1 cellular context compared by ENCODE assay signal in the genomic region with DNA sequence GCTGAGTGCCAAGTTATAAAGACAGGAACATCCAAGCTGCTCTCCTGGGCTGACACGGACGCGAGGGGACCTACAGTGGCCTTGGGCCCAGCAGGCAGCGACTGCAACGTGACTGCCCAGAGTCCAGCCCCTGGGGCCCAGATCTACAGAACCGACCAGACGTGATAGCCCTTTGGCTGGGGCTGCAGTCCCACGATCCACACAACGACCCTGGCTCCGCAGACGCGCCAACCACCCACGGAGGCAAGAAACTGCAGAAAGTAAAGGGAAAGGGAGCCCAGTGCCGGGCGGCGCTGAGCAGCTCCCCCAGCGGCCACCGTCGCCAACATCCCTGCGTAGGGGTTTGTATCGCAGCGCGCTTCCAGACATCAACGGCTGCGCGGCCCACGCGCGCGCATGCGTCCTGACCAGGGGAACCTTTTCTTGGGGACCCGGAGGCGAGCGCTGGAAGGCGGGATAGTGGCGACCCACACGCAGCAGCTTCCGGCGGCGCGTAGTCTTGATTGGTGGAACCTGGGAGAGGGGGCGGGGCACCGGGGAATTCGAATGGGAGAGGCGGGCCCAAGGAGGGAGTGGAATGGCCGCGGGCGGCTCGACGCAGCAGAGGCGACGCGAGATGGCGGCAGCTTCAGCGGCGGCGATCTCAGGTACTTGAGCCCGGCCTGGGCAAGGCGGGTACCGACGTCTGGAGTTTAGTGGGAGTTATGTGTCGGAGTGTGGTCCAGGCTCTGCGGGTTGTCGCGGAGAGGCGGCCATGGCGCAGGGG.
TF ChIP-seq lines count a peak whose summit lies in the region.

A gene (plus strand): TSS at position 569 of the 766 bp plus-strand sequence. CDS start 9 bp downstream, at position 578.

TF ChIP-seq in HepG2, 621 proteins besides CTCF, POLR2A, EP300 and RAD21 (continued from another document and continues in another):
- TF ChIP-seq SYNCRIP (IDR thresholded peaks at IDR 0.05; ENCODE audit: insufficient read depth, low read depth, low read length) (no peak), SOX13 (IDR thresholded peaks at IDR 0.05) (peak; percentile 11; the same call in 1 of the 2 replicates), SOX13 (CRISPR knock-in tag; conservative IDR thresholded peaks at IDR 0.05 in 1 of 2, IDR thresholded peaks at IDR 0.05 in 1 of 2) (peak in 1 of 2 experiments; percentile 34; a peak in 1 of 4 replicates), REPIN1 (CRISPR knock-in tag; IDR thresholded peaks at IDR 0.05; ENCODE audit: borderline replicate concordance, low read depth) (peak; percentile 96), NBN (conservative IDR thresholded peaks at IDR 0.05) (no peak), TCF7 (IDR thresholded peaks at IDR 0.05; ENCODE audit: low read depth) (no peak), POLR2AphosphoS2 (IDR thresholded peaks at IDR 0.05; ENCODE audit: low read depth, low read length) (no peak), ZFP37 (CRISPR knock-in tag; IDR thresholded peaks at IDR 0.05; ENCODE audit: borderline replicate concordance) (peak; percentile 85; the same call in 1 of the 2 replicates), ZNF567 (CRISPR knock-in tag; IDR thresholded peaks at IDR 0.05; ENCODE audit: borderline replicate concordance) (peak; percentile 90; the same call in 1 of the 2 replicates), NKX3-1 (CRISPR knock-in tag; IDR thresholded peaks at IDR 0.05) (no peak; the same call in 1 of the 2 replicates), ZNF619 (CRISPR knock-in tag; IDR thresholded peaks at IDR 0.05) (peak; percentile 51; the same call in 1 of the 2 replicates), ZFY (CRISPR knock-in tag; IDR thresholded peaks at IDR 0.05) (peak; percentile 89), FOXA1 (IDR thresholded peaks at IDR 0.05) (no peak), FOXA1 (CRISPR knock-in tag; IDR thresholded peaks at IDR 0.05) (peak; percentile 1; the same call in 1 of the 2 replicates), SCMH1 (CRISPR knock-in tag; IDR thresholded peaks at IDR 0.05; ENCODE audit: borderline replicate concordance) (no peak), ZSCAN22 (CRISPR knock-in tag; IDR thresholded peaks at IDR 0.05) (no peak), SRF (IDR thresholded peaks at IDR 0.05; ENCODE audit: low read depth, low read length) (peak; percentile 48; the same call in 1 of the 2 replicates), ARNTL (CRISPR knock-in tag; IDR thresholded peaks at IDR 0.05) (peak; percentile 82), ZNF839 (CRISPR knock-in tag; IDR thresholded peaks at IDR 0.05; ENCODE audit: borderline replicate concordance) (peak; percentile 98), NFKBIZ (CRISPR knock-in tag; IDR thresholded peaks at IDR 0.05) (no peak), PITX1 (CRISPR knock-in tag; IDR thresholded peaks at IDR 0.05) (peak; percentile 79; the same call in 1 of the 2 replicates), ZNF432 (CRISPR knock-in tag; IDR thresholded peaks at IDR 0.05; ENCODE audit: borderline replicate concordance) (no peak), ZNF282 (IDR thresholded peaks at IDR 0.05; ENCODE audit: partially characterized antibody) (no peak)
- TF ChIP-seq, protein P1, sequence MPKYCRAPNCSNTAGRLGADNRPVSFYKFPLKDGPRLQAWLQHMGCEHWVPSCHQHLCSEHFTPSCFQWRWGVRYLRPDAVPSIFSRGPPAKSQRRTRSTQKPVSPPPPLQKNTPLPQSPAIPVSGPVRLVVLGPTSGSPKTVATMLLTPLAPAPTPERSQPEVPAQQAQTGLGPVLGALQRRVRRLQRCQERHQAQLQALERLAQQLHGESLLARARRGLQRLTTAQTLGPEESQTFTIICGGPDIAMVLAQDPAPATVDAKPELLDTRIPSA (CRISPR knock-in tag; IDR thresholded peaks at IDR 0.05; ENCODE audit: borderline replicate concordance): no peak; the same call in 1 of the 2 replicates
- TF ChIP-seq, protein P2, sequence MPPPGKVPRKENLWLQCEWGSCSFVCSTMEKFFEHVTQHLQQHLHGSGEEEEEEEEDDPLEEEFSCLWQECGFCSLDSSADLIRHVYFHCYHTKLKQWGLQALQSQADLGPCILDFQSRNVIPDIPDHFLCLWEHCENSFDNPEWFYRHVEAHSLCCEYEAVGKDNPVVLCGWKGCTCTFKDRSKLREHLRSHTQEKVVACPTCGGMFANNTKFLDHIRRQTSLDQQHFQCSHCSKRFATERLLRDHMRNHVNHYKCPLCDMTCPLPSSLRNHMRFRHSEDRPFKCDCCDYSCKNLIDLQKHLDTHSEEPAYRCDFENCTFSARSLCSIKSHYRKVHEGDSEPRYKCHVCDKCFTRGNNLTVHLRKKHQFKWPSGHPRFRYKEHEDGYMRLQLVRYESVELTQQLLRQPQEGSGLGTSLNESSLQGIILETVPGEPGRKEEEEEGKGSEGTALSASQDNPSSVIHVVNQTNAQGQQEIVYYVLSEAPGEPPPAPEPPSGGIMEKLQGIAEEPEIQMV (CRISPR knock-in tag; IDR thresholded peaks at IDR 0.05; ENCODE audit: low read depth): peak; percentile 84
- TF ChIP-seq, protein P3, sequence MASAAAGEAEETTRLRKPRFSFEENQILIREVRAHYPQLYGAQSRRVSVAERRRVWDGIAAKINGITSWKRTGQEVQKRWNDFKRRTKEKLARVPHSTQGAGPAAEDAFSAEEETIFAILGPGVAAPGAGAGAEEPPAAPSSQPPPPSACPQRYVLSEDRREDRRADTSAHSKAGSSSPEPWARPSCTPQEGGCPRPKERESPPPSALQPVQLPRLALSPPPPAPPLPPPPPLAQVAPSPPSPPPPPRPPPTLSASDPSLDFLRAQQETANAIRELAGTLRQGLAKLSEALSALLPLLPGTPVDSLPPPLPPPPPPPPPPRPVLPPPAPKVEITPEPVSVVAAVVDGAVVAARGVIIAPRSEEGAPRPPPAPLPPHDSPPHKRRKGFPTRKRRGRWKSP (CRISPR knock-in tag; IDR thresholded peaks at IDR 0.05): peak; percentile 90
- TF ChIP-seq, protein P4, sequence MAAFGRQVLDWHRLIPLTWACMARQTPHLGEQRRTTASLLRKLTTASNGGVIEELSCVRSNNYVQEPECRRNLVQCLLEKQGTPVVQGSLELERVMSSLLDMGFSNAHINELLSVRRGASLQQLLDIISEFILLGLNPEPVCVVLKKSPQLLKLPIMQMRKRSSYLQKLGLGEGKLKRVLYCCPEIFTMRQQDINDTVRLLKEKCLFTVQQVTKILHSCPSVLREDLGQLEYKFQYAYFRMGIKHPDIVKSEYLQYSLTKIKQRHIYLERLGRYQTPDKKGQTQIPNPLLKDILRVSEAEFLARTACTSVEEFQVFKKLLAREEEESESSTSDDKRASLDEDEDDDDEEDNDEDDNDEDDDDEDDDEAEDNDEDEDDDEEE (CRISPR knock-in tag; IDR thresholded peaks at IDR 0.05): peak; percentile 29; the same call in 1 of the 2 replicates
- TF ChIP-seq, protein P5, sequence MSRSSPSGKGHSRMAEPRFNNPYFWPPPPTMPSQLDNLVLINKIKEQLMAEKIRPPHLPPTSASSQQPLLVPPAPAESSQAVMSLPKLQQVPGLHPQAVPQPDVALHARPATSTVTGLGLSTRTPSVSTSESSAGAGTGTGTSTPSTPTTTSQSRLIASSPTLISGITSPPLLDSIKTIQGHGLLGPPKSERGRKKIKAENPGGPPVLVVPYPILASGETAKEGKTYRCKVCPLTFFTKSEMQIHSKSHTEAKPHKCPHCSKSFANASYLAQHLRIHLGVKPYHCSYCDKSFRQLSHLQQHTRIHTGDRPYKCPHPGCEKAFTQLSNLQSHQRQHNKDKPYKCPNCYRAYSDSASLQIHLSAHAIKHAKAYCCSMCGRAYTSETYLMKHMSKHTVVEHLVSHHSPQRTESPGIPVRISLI (CRISPR knock-in tag; IDR thresholded peaks at IDR 0.05; ENCODE audit: borderline replicate concordance): peak; percentile 62
- TF ChIP-seq, protein P6, sequence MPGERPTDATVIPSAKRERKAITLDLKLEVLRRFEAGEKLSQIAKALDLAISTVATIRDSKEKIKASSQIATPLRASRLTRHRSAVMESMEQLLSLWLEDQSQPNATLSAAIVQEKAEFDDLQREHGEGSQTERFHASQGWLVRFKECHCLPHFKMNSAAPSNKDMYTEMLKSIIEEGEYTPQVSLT (CRISPR knock-in tag; IDR thresholded peaks at IDR 0.05; ENCODE audit: borderline replicate concordance, low read depth): no peak
- TF ChIP-seq, protein P7, sequence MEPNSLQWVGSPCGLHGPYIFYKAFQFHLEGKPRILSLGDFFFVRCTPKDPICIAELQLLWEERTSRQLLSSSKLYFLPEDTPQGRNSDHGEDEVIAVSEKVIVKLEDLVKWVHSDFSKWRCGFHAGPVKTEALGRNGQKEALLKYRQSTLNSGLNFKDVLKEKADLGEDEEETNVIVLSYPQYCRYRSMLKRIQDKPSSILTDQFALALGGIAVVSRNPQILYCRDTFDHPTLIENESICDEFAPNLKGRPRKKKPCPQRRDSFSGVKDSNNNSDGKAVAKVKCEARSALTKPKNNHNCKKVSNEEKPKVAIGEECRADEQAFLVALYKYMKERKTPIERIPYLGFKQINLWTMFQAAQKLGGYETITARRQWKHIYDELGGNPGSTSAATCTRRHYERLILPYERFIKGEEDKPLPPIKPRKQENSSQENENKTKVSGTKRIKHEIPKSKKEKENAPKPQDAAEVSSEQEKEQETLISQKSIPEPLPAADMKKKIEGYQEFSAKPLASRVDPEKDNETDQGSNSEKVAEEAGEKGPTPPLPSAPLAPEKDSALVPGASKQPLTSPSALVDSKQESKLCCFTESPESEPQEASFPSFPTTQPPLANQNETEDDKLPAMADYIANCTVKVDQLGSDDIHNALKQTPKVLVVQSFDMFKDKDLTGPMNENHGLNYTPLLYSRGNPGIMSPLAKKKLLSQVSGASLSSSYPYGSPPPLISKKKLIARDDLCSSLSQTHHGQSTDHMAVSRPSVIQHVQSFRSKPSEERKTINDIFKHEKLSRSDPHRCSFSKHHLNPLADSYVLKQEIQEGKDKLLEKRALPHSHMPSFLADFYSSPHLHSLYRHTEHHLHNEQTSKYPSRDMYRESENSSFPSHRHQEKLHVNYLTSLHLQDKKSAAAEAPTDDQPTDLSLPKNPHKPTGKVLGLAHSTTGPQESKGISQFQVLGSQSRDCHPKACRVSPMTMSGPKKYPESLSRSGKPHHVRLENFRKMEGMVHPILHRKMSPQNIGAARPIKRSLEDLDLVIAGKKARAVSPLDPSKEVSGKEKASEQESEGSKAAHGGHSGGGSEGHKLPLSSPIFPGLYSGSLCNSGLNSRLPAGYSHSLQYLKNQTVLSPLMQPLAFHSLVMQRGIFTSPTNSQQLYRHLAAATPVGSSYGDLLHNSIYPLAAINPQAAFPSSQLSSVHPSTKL (CRISPR knock-in tag; IDR thresholded peaks at IDR 0.05): peak; percentile 78
- TF ChIP-seq, protein P8, sequence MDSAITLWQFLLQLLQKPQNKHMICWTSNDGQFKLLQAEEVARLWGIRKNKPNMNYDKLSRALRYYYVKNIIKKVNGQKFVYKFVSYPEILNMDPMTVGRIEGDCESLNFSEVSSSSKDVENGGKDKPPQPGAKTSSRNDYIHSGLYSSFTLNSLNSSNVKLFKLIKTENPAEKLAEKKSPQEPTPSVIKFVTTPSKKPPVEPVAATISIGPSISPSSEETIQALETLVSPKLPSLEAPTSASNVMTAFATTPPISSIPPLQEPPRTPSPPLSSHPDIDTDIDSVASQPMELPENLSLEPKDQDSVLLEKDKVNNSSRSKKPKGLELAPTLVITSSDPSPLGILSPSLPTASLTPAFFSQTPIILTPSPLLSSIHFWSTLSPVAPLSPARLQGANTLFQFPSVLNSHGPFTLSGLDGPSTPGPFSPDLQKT (CRISPR knock-in tag; IDR thresholded peaks at IDR 0.05; ENCODE audit: borderline replicate concordance): 0 out of 2 replicates have a peak, but pooled peaks have one; percentile 30
- TF ChIP-seq, protein P9, sequence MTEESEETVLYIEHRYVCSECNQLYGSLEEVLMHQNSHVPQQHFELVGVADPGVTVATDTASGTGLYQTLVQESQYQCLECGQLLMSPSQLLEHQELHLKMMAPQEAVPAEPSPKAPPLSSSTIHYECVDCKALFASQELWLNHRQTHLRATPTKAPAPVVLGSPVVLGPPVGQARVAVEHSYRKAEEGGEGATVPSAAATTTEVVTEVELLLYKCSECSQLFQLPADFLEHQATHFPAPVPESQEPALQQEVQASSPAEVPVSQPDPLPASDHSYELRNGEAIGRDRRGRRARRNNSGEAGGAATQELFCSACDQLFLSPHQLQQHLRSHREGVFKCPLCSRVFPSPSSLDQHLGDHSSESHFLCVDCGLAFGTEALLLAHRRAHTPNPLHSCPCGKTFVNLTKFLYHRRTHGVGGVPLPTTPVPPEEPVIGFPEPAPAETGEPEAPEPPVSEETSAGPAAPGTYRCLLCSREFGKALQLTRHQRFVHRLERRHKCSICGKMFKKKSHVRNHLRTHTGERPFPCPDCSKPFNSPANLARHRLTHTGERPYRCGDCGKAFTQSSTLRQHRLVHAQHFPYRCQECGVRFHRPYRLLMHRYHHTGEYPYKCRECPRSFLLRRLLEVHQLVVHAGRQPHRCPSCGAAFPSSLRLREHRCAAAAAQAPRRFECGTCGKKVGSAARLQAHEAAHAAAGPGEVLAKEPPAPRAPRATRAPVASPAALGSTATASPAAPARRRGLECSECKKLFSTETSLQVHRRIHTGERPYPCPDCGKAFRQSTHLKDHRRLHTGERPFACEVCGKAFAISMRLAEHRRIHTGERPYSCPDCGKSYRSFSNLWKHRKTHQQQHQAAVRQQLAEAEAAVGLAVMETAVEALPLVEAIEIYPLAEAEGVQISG (CRISPR knock-in tag; IDR thresholded peaks at IDR 0.05): peak; percentile 85
- TF ChIP-seq, protein P10, sequence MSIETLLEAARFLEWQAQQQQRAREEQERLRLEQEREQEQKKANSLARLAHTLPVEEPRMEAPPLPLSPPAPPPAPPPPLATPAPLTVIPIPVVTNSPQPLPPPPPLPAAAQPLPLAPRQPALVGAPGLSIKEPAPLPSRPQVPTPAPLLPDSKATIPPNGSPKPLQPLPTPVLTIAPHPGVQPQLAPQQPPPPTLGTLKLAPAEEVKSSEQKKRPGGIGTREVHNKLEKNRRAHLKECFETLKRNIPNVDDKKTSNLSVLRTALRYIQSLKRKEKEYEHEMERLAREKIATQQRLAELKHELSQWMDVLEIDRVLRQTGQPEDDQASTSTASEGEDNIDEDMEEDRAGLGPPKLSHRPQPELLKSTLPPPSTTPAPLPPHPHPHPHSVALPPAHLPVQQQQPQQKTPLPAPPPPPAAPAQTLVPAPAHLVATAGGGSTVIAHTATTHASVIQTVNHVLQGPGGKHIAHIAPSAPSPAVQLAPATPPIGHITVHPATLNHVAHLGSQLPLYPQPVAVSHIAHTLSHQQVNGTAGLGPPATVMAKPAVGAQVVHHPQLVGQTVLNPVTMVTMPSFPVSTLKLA (IDR thresholded peaks at IDR 0.05): peak; percentile 74
- TF ChIP-seq, protein P11, sequence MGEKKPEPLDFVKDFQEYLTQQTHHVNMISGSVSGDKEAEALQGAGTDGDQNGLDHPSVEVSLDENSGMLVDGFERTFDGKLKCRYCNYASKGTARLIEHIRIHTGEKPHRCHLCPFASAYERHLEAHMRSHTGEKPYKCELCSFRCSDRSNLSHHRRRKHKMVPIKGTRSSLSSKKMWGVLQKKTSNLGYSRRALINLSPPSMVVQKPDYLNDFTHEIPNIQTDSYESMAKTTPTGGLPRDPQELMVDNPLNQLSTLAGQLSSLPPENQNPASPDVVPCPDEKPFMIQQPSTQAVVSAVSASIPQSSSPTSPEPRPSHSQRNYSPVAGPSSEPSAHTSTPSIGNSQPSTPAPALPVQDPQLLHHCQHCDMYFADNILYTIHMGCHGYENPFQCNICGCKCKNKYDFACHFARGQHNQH (CRISPR knock-in tag; IDR thresholded peaks at IDR 0.05): peak; percentile 88
- TF ChIP-seq, protein P12, sequence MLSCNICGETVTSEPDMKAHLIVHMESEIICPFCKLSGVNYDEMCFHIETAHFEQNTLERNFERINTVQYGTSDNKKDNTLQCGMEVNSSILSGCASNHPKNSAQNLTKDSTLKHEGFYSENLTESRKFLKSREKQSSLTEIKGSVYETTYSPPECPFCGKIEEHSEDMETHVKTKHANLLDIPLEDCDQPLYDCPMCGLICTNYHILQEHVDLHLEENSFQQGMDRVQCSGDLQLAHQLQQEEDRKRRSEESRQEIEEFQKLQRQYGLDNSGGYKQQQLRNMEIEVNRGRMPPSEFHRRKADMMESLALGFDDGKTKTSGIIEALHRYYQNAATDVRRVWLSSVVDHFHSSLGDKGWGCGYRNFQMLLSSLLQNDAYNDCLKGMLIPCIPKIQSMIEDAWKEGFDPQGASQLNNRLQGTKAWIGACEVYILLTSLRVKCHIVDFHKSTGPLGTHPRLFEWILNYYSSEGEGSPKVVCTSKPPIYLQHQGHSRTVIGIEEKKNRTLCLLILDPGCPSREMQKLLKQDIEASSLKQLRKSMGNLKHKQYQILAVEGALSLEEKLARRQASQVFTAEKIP (CRISPR knock-in tag; IDR thresholded peaks at IDR 0.05; ENCODE audit: borderline replicate concordance): no peak
